ENCODE assay signal across 8 cellular contexts in the genomic region with DNA sequence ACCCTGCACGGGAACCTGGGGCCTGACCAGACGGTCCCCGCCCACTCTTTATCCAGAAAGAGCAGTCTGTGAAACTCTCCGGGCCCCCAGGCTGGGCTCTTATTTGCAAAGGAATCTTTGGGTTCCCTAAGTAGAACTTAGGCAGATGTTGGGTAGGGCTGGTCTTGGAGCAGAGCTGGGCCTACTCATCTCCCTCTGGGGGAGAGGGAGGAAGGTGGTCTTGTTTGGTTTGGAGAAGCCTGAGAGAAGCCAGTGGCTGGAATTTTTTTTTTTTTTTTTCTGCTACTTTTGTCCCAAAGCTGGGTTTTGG. TPM values are rescaled to one million over a fixed set of nuclear protein-coding genes. Genes with fewer than 3 reads are reported as not detected.
DNase-seq lines count a peak whose midpoint lies in the region; ATAC-seq and TF ChIP-seq lines count a peak whose summit lies in the region.

No MANE protein-coding gene starts in this region.

- peak overlapping the region; percentile 79 for H3K4me3 Mint-ChIP-seq in MCF 10A (ENCODE audit: unreplicated experiment)

- H3K4ac ChIP-seq in mesenchymal stem cell (ENCODE audit: low read depth in 1 of 2, low read length in 2 of 2), result peak overlapping the region; percentile 96 to 99

- DNase-seq in right atrium auricular region (ENCODE audit: low spot score) (no peak), cardiac septum (ENCODE audit: low spot score) (no peak), MCF 10A (ENCODE audit: unreplicated experiment) (peak; percentile 13), mesenchymal stem cell (no peak), EL (no peak)
- DNase-seq in stimulated activated CD4-positive, alpha-beta T cell treated with anti-CD3 and anti-CD28 coated beads, Interleukin-2, amount 100 ng/mL, for 24 hours, result no peak

- H3K14ac ChIP-seq in mesenchymal stem cell (ENCODE audit: low read length in 2 of 2), result peak overlapping the region in 1 of 2 experiments; percentile 95

- POLR2A ChIA-PET in MCF 10A (lab: Yijun Ruan, JAX), result interaction anchor here (0.5 to 7.4 kb wide), 14 partner anchors 10 to 204 kb away, joined by 3 to 65 read pairs (median 5); a partner anchor contains a TSS

- no peaks in the 10 kb centered on the region for H3K27me3 ChIP-seq in right atrium auricular region
- H3K27me3 ChIP-seq in mesenchymal stem cell (ENCODE audit: control insufficient read depth in 1 of 2, insufficient read depth in 1 of 2, low read length in 2 of 2), result no peaks in the 10 kb centered on the region

- peaks cover 70% of the 10 kb centered on the region for H3K4me1 Mint-ChIP-seq in MCF 10A (ENCODE audit: insufficient read depth, unreplicated experiment)

- intact Hi-C loops in cardiac septum (cut with DNase I), result loop anchor here (2.0 to 5.0 kb wide), 3 partner anchors 34 to 203 kb away; a partner anchor contains a TSS
- intact Hi-C loops in MCF 10A (cut with micrococcal nuclease), result loop anchor here (5.0 to 10.0 kb wide), 2 partner anchors 177 to 274 kb away; a partner anchor contains a TSS

- peak overlapping the region; percentile 25 for H4K91ac ChIP-seq in mesenchymal stem cell (ENCODE audit: low read length)

- H3K27ac Mint-ChIP-seq in MCF 10A (ENCODE audit: low read depth, unreplicated experiment), result peak overlapping the region; percentile 42

- peaks cover 0 to 65% of the 10 kb centered on the region in 2 donors for H3K4me1 ChIP-seq in right atrium auricular region
- peaks cover 47% of the 10 kb centered on the region for H3K4me1 ChIP-seq in mesenchymal stem cell (ENCODE audit: control insufficient read depth, insufficient read depth, low read depth, low read length)

- H2AFZ ChIP-seq in mesenchymal stem cell (ENCODE audit: low read depth, low read length), result no peak overlapping the region

- H3K23ac ChIP-seq in mesenchymal stem cell (ENCODE audit: low read length in 2 of 2), result no peak overlapping the region

- H3K36me3 ChIP-seq in right atrium auricular region (no peaks in the 10 kb centered on the region), mesenchymal stem cell (ENCODE audit: control insufficient read depth in 1 of 2, insufficient read depth in 2 of 2, low read depth in 1 of 2, low read length in 2 of 2) (peaks cover 0 to 3% of the 10 kb centered on the region in 2 experiments)

- H3K36me3 Mint-ChIP-seq in MCF 10A (ENCODE audit: insufficient read depth, unreplicated experiment), result peaks cover 6% of the 10 kb centered on the region

- H3K9me3 ChIP-seq in right atrium auricular region, result no peaks in the 10 kb centered on the region
- no peaks in the 10 kb centered on the region for H3K9me3 ChIP-seq in mesenchymal stem cell (ENCODE audit: control insufficient read depth, low read length)

- peak overlapping the region; percentile 94 to 96 for H3K27ac ChIP-seq in right atrium auricular region
- peak overlapping the region; percentile 91 for H3K27ac ChIP-seq in mesenchymal stem cell (ENCODE audit: low read length, poor library complexity, severe bottlenecking)

- H2BK15ac ChIP-seq in mesenchymal stem cell (ENCODE audit: low read depth, poor library complexity, severe bottlenecking), result peak overlapping the region; percentile 78

- no peaks in the 10 kb centered on the region for H3K27me3 Mint-ChIP-seq in MCF 10A (ENCODE audit: insufficient read depth, unreplicated experiment)

- H4K8ac ChIP-seq in mesenchymal stem cell (ENCODE audit: low read length), result peak overlapping the region; percentile 72

- TF ChIP-seq CTCF in right atrium auricular region (IDR thresholded peaks at IDR 0.05) (no peak), MCF 10A (IDR thresholded peaks at IDR 0.05; ENCODE audit: unreplicated experiment) (no peak)

- WGBS in mesenchymal stem cell, result 0% methylated on average over 4 of the region's 4 CpGs

- H3K4me2 ChIP-seq in mesenchymal stem cell (ENCODE audit: low read length, poor library complexity, severe bottlenecking), result peak overlapping the region; percentile 81

- peak overlapping the region; percentile 83 for H2BK5ac ChIP-seq in mesenchymal stem cell (ENCODE audit: low read depth, low read length, poor library complexity, severe bottlenecking)

- H2BK120ac ChIP-seq in mesenchymal stem cell (ENCODE audit: low read depth, low read length), result peak overlapping the region; percentile 67

- ATAC-seq in HG03097 (IDR thresholded peaks at IDR 0.05; ENCODE audit: low FRiP score, unreplicated experiment), result no peak
- ATAC-seq in HG02759 (IDR thresholded peaks at IDR 0.05; ENCODE audit: unreplicated experiment), result no peak

- H3K18ac ChIP-seq in mesenchymal stem cell (ENCODE audit: low read depth in 1 of 2, low read length in 2 of 2), result peak overlapping the region; percentile 56 to 84

- CTCF ChIA-PET in MCF 10A (lab: Yijun Ruan, JAX), result interaction anchor here (0.6 to 8.2 kb wide), 12 partner anchors 25 to 206 kb away, joined by 3 to 110 read pairs (median 4); a partner anchor contains a TSS

- peak overlapping the region; percentile 81 for H3K4me3 ChIP-seq in right atrium auricular region
- H3K4me3 ChIP-seq in mesenchymal stem cell (ENCODE audit: insufficient read depth in 1 of 2, low read depth in 1 of 2, low read length in 2 of 2), result peak overlapping the region; percentile 84 to 96

- peak overlapping the region; percentile 88 for H2AK5ac ChIP-seq in mesenchymal stem cell (ENCODE audit: low read length, severe bottlenecking)

- H3K9ac ChIP-seq in mesenchymal stem cell (ENCODE audit: low read length), result peak overlapping the region; percentile 90

- no peaks in the 10 kb centered on the region for H3K79me1 ChIP-seq in mesenchymal stem cell (replicated peaks; ENCODE audit: low read length, poor library complexity, severe bottlenecking)

- H2BK12ac ChIP-seq in mesenchymal stem cell (ENCODE audit: low read length in 2 of 2), result peak overlapping the region; percentile 35 to 75

- no peaks in the 10 kb centered on the region for H3K9me3 Mint-ChIP-seq in MCF 10A (ENCODE audit: unreplicated experiment)

- BruUV-seq in MCF 10A (replicated peaks; lab: Mats Ljungman, UMichigan), result no TSS peak

RNA-seq across cellular contexts. Expression of a gene that starts 0.8 kb away (rescaled TPM):
- total RNA-seq in right atrium auricular region, result 10 to 100 TPM; 24.1 to 59.5 TPM
- 66.6 TPM for total RNA-seq in cardiac septum
- 33.2 and 48.1 TPM in 2 replicates for total RNA-seq in MCF 10A (2022)
- 44.2 TPM for polyA plus RNA-seq in mesenchymal stem cell (2013, experiment 1 of 2)
- 42.6 TPM for polyA plus RNA-seq in mesenchymal stem cell (2013, experiment 2 of 2)
